ENCODE assay signal across 19 cellular contexts in the genomic region with DNA sequence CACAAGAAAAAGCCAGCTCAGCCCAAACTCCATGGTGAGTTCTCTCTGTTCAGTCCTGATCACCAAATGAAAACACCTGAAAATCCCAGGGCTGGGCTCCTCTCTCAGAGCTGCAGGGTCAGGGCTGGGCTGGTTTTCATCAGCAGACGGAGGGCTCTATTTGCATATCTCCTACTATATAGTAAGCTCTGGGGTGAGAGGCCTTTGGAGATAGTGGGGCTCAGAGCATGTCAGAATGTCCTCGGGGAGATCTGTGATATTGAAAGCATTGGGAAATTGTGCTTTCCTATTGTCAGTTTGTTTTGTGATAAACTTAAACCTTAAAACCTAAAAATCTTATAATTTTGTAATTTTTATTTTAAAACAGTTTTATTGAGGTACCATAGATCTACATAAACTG.
"Had no signal": no experiment of that assay in that cellular context is flagged by ENCODE, and none has a peak within 500 bp of the region (broad histone marks: within the 10 kb centered on the region; RNA-seq: fewer than 3 reads in every experiment).

No MANE protein-coding gene starts in this region.

- H3K4me3 ChIP-seq: esophagus squamous epithelium, gastrocnemius medialis, left lung, lung, neural progenitor cell, sigmoid colon, smooth muscle cell, upper lobe of right lung had no signal

- H3K4me2 ChIP-seq: neural progenitor cell, smooth muscle cell had no signal

- H3K27ac ChIP-seq: esophagus squamous epithelium, gastrocnemius medialis, left lung, neural progenitor cell, sigmoid colon, upper lobe of right lung, VCaP had no signal

- H3K9ac ChIP-seq: neural progenitor cell had no signal

- H3K36me3 Mint-ChIP-seq: activated CD8-positive, alpha-beta memory T cell treated with anti-CD3 and anti-CD28 coated beads, Interleukin-2, amount 10 ng/mL, durations not matched to agents 7 days and 5 days; activated naive CD8-positive, alpha-beta T cell treated with anti-CD3 and anti-CD28 coated beads for 36 hours; naive thymus-derived CD8-positive, alpha-beta T cell; neural progenitor cell had no signal

- H3K27me3 Mint-ChIP-seq: activated CD8-positive, alpha-beta T cell treated with anti-CD3 and anti-CD28 coated beads for 36 hours; central memory CD8-positive, alpha-beta T cell had no signal

- H3K9me3 ChIP-seq: esophagus squamous epithelium, gastrocnemius medialis, left lung, sigmoid colon, upper lobe of right lung had no signal

- H3K4me1 Mint-ChIP-seq: central memory CD8-positive, alpha-beta T cell; neural progenitor cell had no signal

- H2AFZ ChIP-seq: neural progenitor cell had no signal

- H3K4me1 ChIP-seq: esophagus squamous epithelium, gastrocnemius medialis, left lung, neural progenitor cell, sigmoid colon, upper lobe of right lung had no signal

- H3K9me3 Mint-ChIP-seq: activated CD4-positive, alpha-beta T cell treated with anti-CD3 and anti-CD28 coated beads, Interleukin-2, amount 10 ng/mL, durations not matched to agents 7 days and 5 days; activated CD8-positive, alpha-beta T cell treated with anti-CD3 and anti-CD28 coated beads for 36 hours; activated naive CD8-positive, alpha-beta T cell treated with anti-CD3 and anti-CD28 coated beads for 36 hours; activated T-helper 2 cell treated with anti-CD3 and anti-CD28 coated beads, Interferon-gamma antibody, Interleukin-2, Interleukin-4, amounts not matched to agents 10 μg/mL and 5 μg/mL and 100 μg/mL, durations not matched to agents 14 hours and 24 hours and 36 hours; central memory CD8-positive, alpha-beta T cell; naive thymus-derived CD8-positive, alpha-beta T cell; T-helper 2 cell treated with Interferon-gamma antibody and Interleukin-4, amounts not matched to agents 5 μg/mL and 100 μg/mL, for 36 hours had no signal

- H3K4me3 Mint-ChIP-seq: activated CD4-positive, alpha-beta T cell treated with anti-CD3 and anti-CD28 coated beads, Interleukin-2, amount 10 ng/mL, durations not matched to agents 7 days and 5 days; activated CD8-positive, alpha-beta memory T cell treated with anti-CD3 and anti-CD28 coated beads, Interleukin-2, amount 10 ng/mL, durations not matched to agents 7 days and 5 days; activated CD8-positive, alpha-beta T cell treated with anti-CD3 and anti-CD28 coated beads for 36 hours; activated naive CD8-positive, alpha-beta T cell treated with anti-CD3 and anti-CD28 coated beads for 36 hours; central memory CD8-positive, alpha-beta T cell; neural progenitor cell; T-helper 2 cell treated with Interferon-gamma antibody and Interleukin-4, amounts not matched to agents 5 μg/mL and 100 μg/mL, for 36 hours had no signal

- ATAC-seq: gastrocnemius medialis, left lung, upper lobe of right lung had no signal

- H3K36me3 ChIP-seq: esophagus squamous epithelium, gastrocnemius medialis, left lung, neural progenitor cell, sigmoid colon, upper lobe of right lung had no signal

- DNase-seq: esophagus squamous epithelium, gastrocnemius medialis, hippocampal formation, kidney glomerular epithelial cell, left lung, sigmoid colon, upper lobe of right lung had no signal

- H3K27me3 ChIP-seq: neural progenitor cell had no signal
